ENCODE assay signal across 28 cellular contexts in genomic region chr9:136274786-136275654, GRCh38. TPM values are rescaled to one million over a fixed set of nuclear protein-coding genes. Genes with fewer than 3 reads are reported as not detected.
"Had no signal": no experiment of that assay in that cellular context is flagged by ENCODE, and none has a peak within 500 bp of the region (broad histone marks: within the 10 kb centered on the region; RNA-seq: fewer than 3 reads in every experiment).

No MANE protein-coding gene starts in this region.

- H3K27me3 ChIP-seq: right lobe of liver, thyroid gland had no signal

- H3K9ac ChIP-seq: parathyroid adenoma had no signal

- H2AFZ ChIP-seq: parathyroid adenoma had no signal

- H3K36me3 ChIP-seq: esophagus squamous epithelium, heart right ventricle, lower lobe of right lung, right lobe of liver, stomach, thyroid gland had no signal

- H3K4me3 ChIP-seq: coronary artery, esophagus squamous epithelium, heart right ventricle, lower lobe of right lung, right lobe of liver, stomach, thyroid gland had no signal

- ATAC-seq: left colon, left ventricle myocardium superior, natural killer cell had no signal

- H3K9me3 ChIP-seq: esophagus squamous epithelium, heart right ventricle, lower lobe of right lung, right lobe of liver, thyroid gland had no signal

- H3K79me2 ChIP-seq: parathyroid adenoma had no signal

- DNase-seq: dermis blood vessel endothelial cell; effector memory CD4-positive, alpha-beta T cell; esophagus squamous epithelium; foreskin melanocyte; glutamatergic neuron; heart right ventricle; hypothalamus; immature natural killer cell; islet precursor cell; kidney glomerular epithelial cell; left colon; left ventricle myocardium superior; lower lobe of right lung; natural killer cell; right lobe of liver; small intestine; stimulated activated CD4-positive, alpha-beta T cell treated with anti-CD3 and anti-CD28 coated beads, Interleukin-15, amount 100 ng/mL, for 24 hours; stimulated activated CD4-positive, alpha-beta T cell treated with anti-CD3 and anti-CD28 coated beads, Interleukin-2, amount 100 ng/mL, for 48 hours; stimulated activated CD8-positive, alpha-beta memory T cell treated with anti-CD3 and anti-CD28 coated beads, Interleukin-4, amount 100 ng/mL, for 48 hours; stomach; thyroid gland; trophoblast cell had no signal

- H3K4me1 ChIP-seq: esophagus squamous epithelium, heart right ventricle, lower lobe of right lung, parathyroid adenoma, right lobe of liver, stomach, thyroid gland had no signal

- FAIRE-seq: endothelial cell of umbilical vein, small intestine had no signal

- H3K27ac ChIP-seq: coronary artery, esophagus squamous epithelium, heart right ventricle, lower lobe of right lung, parathyroid adenoma, right lobe of liver, stomach, thyroid gland had no signal

RNA-seq across cellular contexts. Expression of gene CCDC187, which starts 28.9 kb away (rescaled TPM):
- total RNA-seq: dermis blood vessel endothelial cell, endothelial cell of umbilical vein, esophagus squamous epithelium, left ventricle myocardium superior, osteoblast, subcutaneous adipose tissue had no signal
- polyA plus RNA-seq: endothelial cell of umbilical vein, immature natural killer cell, neural cell had no signal
